ENCODE assay signal across 8 cellular contexts in the genomic region with DNA sequence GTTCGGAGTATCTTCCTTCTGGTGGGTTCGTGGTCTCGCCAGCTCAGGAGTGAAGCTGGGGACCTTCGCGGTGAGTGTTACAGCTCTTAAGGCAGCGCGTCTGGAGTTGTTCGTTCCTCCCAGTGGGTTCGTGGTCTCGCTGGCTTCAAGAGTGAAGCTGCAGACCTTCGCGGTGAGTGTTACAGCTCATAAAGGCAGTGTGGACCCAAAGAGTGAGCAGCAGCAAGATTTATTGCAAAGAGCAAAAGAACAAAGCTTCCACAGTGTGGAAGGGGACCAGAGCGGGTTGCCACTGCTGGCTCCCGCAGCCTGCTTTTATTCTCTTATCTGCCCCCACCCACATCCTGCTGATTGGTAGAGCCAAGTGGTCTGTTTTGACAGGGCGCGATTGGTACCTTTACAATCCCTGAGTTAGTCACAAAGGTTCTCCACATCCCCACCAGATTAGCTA.
A peak's percentile ranks its signal among the peaks of the same experiment; 100 is the strongest.
DNase-seq lines count a peak whose midpoint lies in the region; ATAC-seq and TF ChIP-seq lines count a peak whose summit lies in the region.
"Not testable (repeated sequence)": the region's sequence is repeated elsewhere in the genome, so short reads cannot be mapped to it uniquely, and the experiment has no call there.

No MANE protein-coding gene starts in this region.

- not testable (repeated sequence) for H3K27me3 ChIP-seq in GM23338 (ENCODE audit: insufficient read depth)

- not testable (repeated sequence) for H3K4me3 ChIP-seq in GM23338

- 0 out of 2 replicates have a peak overlapping the region, but pooled peaks have one; percentile 66 for H2AFZ ChIP-seq in GM23338

- not testable (repeated sequence) for H3F3A ChIP-seq in GM23338 (replicated peaks; ENCODE audit: low read depth)

- TF ChIP-seq CTCF in GM23338 (conservative IDR thresholded peaks at IDR 0.05; ENCODE audit: low read depth in 2 of 2) = not testable (repeated sequence)

- peaks cover 12% of the 10 kb centered on the region for H3K9me3 Mint-ChIP-seq in GM23338
- not testable (repeated sequence) for H3K9me3 Mint-ChIP-seq in activated T-helper 17 cell treated with anti-CD3 and anti-CD28 coated beads, Interleukin-2, amount 50 U/mL, for 72 hours; naive B cell
- peaks cover 11% of the 10 kb centered on the region for H3K9me3 Mint-ChIP-seq in stimulated activated naive CD8-positive, alpha-beta T cell treated with anti-CD3 and anti-CD28 coated beads, Interleukin-15, Interleukin-2, amounts not matched to agents 100 ng/mL and 50 ng/mL, for 24 hours

- H4K20me1 ChIP-seq in GM23338 (replicated peaks; ENCODE audit: insufficient read depth) = not testable (repeated sequence)

- not testable (repeated sequence) for DNase-seq in GM23338 (ENCODE audit: low spot score)
- peak; percentile 68 for DNase-seq in activated CD4-positive, alpha-beta T cell treated with anti-CD3 and anti-CD28 coated beads for 48 hours
- peak; percentile 50 for DNase-seq in activated CD8-positive, alpha-beta memory T cell treated with anti-CD3 and anti-CD28 coated beads, Interleukin-2, amount 50 U/mL, for 4 hours
- DNase-seq in activated naive CD8-positive, alpha-beta T cell treated with anti-CD3 and anti-CD28 coated beads, Interleukin-2, amount 50 U/mL, for 16 hours (ENCODE audit: low read depth, low spot score) = peak; percentile 13
- DNase-seq in naive B cell = peak; percentile 32
- DNase-seq in stimulated activated CD4-positive, alpha-beta T cell treated with anti-CD3 and anti-CD28 coated beads, Interleukin-4, amount 100 ng/mL, for 1 hour = peak; percentile 24

- not testable (repeated sequence) for H3K4me3 Mint-ChIP-seq in GM23338
- peak overlapping the region; percentile 84 for H3K4me3 Mint-ChIP-seq in activated T-helper 17 cell treated with anti-CD3 and anti-CD28 coated beads, Interleukin-2, amount 50 U/mL, for 72 hours
- H3K4me3 Mint-ChIP-seq in naive B cell = peak overlapping the region; percentile 52 to 97 (median 90)
- H3K4me3 Mint-ChIP-seq in stimulated activated naive CD8-positive, alpha-beta T cell treated with anti-CD3 and anti-CD28 coated beads, Interleukin-15, Interleukin-2, amounts not matched to agents 100 ng/mL and 50 ng/mL, for 24 hours = peak overlapping the region; percentile 85

- not testable (repeated sequence) for H3K27ac ChIP-seq in GM23338 (ENCODE audit: low read depth)

- not testable (repeated sequence) for H3K36me3 ChIP-seq in GM23338 (ENCODE audit: insufficient read depth)

- H3K4me1 ChIP-seq in GM23338 (ENCODE audit: insufficient read depth) = not testable (repeated sequence)

- not testable (repeated sequence) for H3K4me1 Mint-ChIP-seq in GM23338
- H3K4me1 Mint-ChIP-seq in activated T-helper 17 cell treated with anti-CD3 and anti-CD28 coated beads, Interleukin-2, amount 50 U/mL, for 72 hours = peaks cover 53% of the 10 kb centered on the region
- H3K4me1 Mint-ChIP-seq in naive B cell = peaks cover 73 to 85% (median 73%) of the 10 kb centered on the region in 3 donors
- peaks cover 79% of the 10 kb centered on the region for H3K4me1 Mint-ChIP-seq in stimulated activated naive CD8-positive, alpha-beta T cell treated with anti-CD3 and anti-CD28 coated beads, Interleukin-15, Interleukin-2, amounts not matched to agents 100 ng/mL and 50 ng/mL, for 24 hours (ENCODE audit: low read depth)

- ATAC-seq in GM23338; activated T-helper 17 cell treated with anti-CD3 and anti-CD28 coated beads, Interleukin-2, amount 50 U/mL, for 72 hours (replicated peaks); naive B cell (ENCODE audit: low read depth in 2 of 2): not testable (repeated sequence)

- not testable (repeated sequence) for H3K27me3 Mint-ChIP-seq in GM23338 (ENCODE audit: insufficient read depth, low read depth, poor library complexity); activated T-helper 17 cell treated with anti-CD3 and anti-CD28 coated beads, Interleukin-2, amount 50 U/mL, for 72 hours; naive B cell; stimulated activated naive CD8-positive, alpha-beta T cell treated with anti-CD3 and anti-CD28 coated beads, Interleukin-15, Interleukin-2, amounts not matched to agents 100 ng/mL and 50 ng/mL, for 24 hours

- peaks cover 12% of the 10 kb centered on the region; the same call in 2 of the 3 replicates for H3K36me3 Mint-ChIP-seq in GM23338 (ENCODE audit: low read depth)
- H3K36me3 Mint-ChIP-seq in activated T-helper 17 cell treated with anti-CD3 and anti-CD28 coated beads, Interleukin-2, amount 50 U/mL, for 72 hours (ENCODE audit: low read depth); naive B cell; stimulated activated naive CD8-positive, alpha-beta T cell treated with anti-CD3 and anti-CD28 coated beads, Interleukin-15, Interleukin-2, amounts not matched to agents 100 ng/mL and 50 ng/mL, for 24 hours (ENCODE audit: low read depth): not testable (repeated sequence)

- not testable (repeated sequence) for H3K79me2 ChIP-seq in GM23338 (replicated peaks; ENCODE audit: insufficient read depth)

- not testable (repeated sequence) for H3K4me2 ChIP-seq in GM23338

- not testable (repeated sequence) for H3K27ac Mint-ChIP-seq in GM23338
- H3K27ac Mint-ChIP-seq in activated T-helper 17 cell treated with anti-CD3 and anti-CD28 coated beads, Interleukin-2, amount 50 U/mL, for 72 hours = peak overlapping the region; percentile 96
- peak overlapping the region; percentile 86 to 99 (median 96) for H3K27ac Mint-ChIP-seq in naive B cell
- peak overlapping the region; percentile 97 for H3K27ac Mint-ChIP-seq in stimulated activated naive CD8-positive, alpha-beta T cell treated with anti-CD3 and anti-CD28 coated beads, Interleukin-15, Interleukin-2, amounts not matched to agents 100 ng/mL and 50 ng/mL, for 24 hours

- peaks cover 16% of the 10 kb centered on the region for H3K9me2 ChIP-seq in GM23338 (ENCODE audit: insufficient read depth)
